In the genomic region with DNA sequence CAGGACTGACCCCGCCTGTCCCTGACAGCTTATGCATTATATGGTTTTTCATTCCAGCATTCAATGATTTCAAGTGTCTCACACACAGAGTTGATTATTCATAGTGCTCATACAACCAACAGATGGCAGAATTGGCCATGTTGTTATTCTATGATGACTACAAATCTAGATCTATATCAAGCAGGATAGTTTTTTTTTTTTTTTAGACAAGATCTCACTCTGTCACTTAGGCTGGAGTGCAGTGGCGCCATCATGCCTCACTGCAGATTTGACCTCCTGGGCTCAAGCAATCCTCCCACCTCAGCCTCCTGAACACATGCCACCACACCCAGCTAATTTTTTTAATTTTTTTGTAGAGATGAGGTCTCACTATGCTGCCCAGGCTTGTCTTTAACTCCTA, we compare ENCODE assay signal across 9 cellular contexts. TPM values are rescaled to one million over a fixed set of nuclear protein-coding genes. Genes with fewer than 3 reads are reported as not detected.
DNase-seq lines count a peak whose midpoint lies in the region; ATAC-seq and TF ChIP-seq lines count a peak whose summit lies in the region.
"Had no signal": no experiment of that assay in that cellular context is flagged by ENCODE, and none has a peak within 500 bp of the region (broad histone marks: within the 10 kb centered on the region; RNA-seq: fewer than 3 reads in every experiment).

No MANE protein-coding gene starts in this region.

- no peaks in the 10 kb centered on the region for H3K36me3 ChIP-seq in RWPE2 (ENCODE audit: low read depth)

- TF ChIP-seq CTCF in RWPE2 (IDR thresholded peaks at IDR 0.05; ENCODE audit: poor library complexity, severe bottlenecking), result peak; percentile 59
- peak; percentile 45 for TF ChIP-seq CTCF in fibroblast of mammary gland (conservative IDR thresholded peaks at IDR 0.05; ENCODE audit: control insufficient read depth, insufficient read depth, low read depth, low read length)

- H3K27me3 ChIP-seq in RWPE2 (ENCODE audit: insufficient read depth, poor library complexity, severe bottlenecking), result no peaks in the 10 kb centered on the region

- H3K27ac Mint-ChIP-seq in stimulated activated naive CD8-positive, alpha-beta T cell treated with anti-CD3 and anti-CD28 coated beads, Interleukin-15, Interleukin-2, amounts not matched to agents 100 ng/mL and 50 ng/mL, for 24 hours, result peak overlapping the region; percentile 99
- H3K27ac Mint-ChIP-seq: activated B cell treated with CpG ODN at 0.5 μM for 24 hours had no signal

- H3K27me3 Mint-ChIP-seq in stimulated activated naive CD8-positive, alpha-beta T cell treated with anti-CD3 and anti-CD28 coated beads, Interleukin-15, Interleukin-2, amounts not matched to agents 100 ng/mL and 50 ng/mL, for 24 hours, result no peaks in the 10 kb centered on the region

- no peaks in the 10 kb centered on the region for H3K4me1 ChIP-seq in RWPE2 (ENCODE audit: insufficient read depth, poor library complexity, severe bottlenecking)

- H3K4me1 Mint-ChIP-seq in stimulated activated naive CD8-positive, alpha-beta T cell treated with anti-CD3 and anti-CD28 coated beads, Interleukin-15, Interleukin-2, amounts not matched to agents 100 ng/mL and 50 ng/mL, for 24 hours (ENCODE audit: low read depth), result peaks cover 58% of the 10 kb centered on the region

- peak; percentile 38 for DNase-seq in NCI-H510A treated with DMSO at 0.1 percent for 48 hours (lab: John Stamatoyannopoulos, UW)
- no peak for DNase-seq in NCI-H510A (lab: John Stamatoyannopoulos, UW)
- peak; percentile 66 for DNase-seq in HT1080 (ENCODE audit: low read depth)
- no peak for DNase-seq in RWPE2 (ENCODE audit: low spot score)
- peak; percentile 61 for DNase-seq in fibroblast of mammary gland (ENCODE audit: low read depth)
- DNase-seq in NK-92 treated with Interleukin-12 subunit alpha and Interleukin-12 subunit beta, amount 100 ng/mL, for 24 hours (lab: John Stamatoyannopoulos, UW), result no peak
- DNase-seq: activated B cell treated with CpG ODN at 0.5 μM for 24 hours had no signal

- no peaks in the 10 kb centered on the region for H3K9me3 ChIP-seq in RWPE2 (ENCODE audit: severe bottlenecking)

- H3K27ac ChIP-seq in RWPE2 (ENCODE audit: poor library complexity, severe bottlenecking), result no peak overlapping the region

- ATAC-seq in RWPE2 (ENCODE audit: low read depth), result peak; percentile 76
- ATAC-seq in HG03378 (IDR thresholded peaks at IDR 0.05; ENCODE audit: unreplicated experiment), result no peak

- no peaks in the 10 kb centered on the region for H3K36me3 Mint-ChIP-seq in stimulated activated naive CD8-positive, alpha-beta T cell treated with anti-CD3 and anti-CD28 coated beads, Interleukin-15, Interleukin-2, amounts not matched to agents 100 ng/mL and 50 ng/mL, for 24 hours (ENCODE audit: low read depth)

- H3K4me3 ChIP-seq in RWPE2 (ENCODE audit: severe bottlenecking) (no peak overlapping the region), fibroblast of mammary gland (ENCODE audit: control insufficient read depth, low read depth, low read length) (no peak overlapping the region)

- H3K4me3 Mint-ChIP-seq in stimulated activated naive CD8-positive, alpha-beta T cell treated with anti-CD3 and anti-CD28 coated beads, Interleukin-15, Interleukin-2, amounts not matched to agents 100 ng/mL and 50 ng/mL, for 24 hours, result peak overlapping the region; percentile 67
- H3K4me3 Mint-ChIP-seq: activated B cell treated with CpG ODN at 0.5 μM for 24 hours had no signal

- H3K9me3 Mint-ChIP-seq in stimulated activated naive CD8-positive, alpha-beta T cell treated with anti-CD3 and anti-CD28 coated beads, Interleukin-15, Interleukin-2, amounts not matched to agents 100 ng/mL and 50 ng/mL, for 24 hours, result no peaks in the 10 kb centered on the region
- H3K9me3 Mint-ChIP-seq: activated B cell treated with CpG ODN at 0.5 μM for 24 hours had no signal

RNA-seq across cellular contexts. Expression of a gene that starts 40.1 kb away (rescaled TPM):
- total RNA-seq in HT1080 (2014; rRNA removed; shearing (Covaris generic)), result 15.2 and 22.2 TPM in 2 replicates
- polyA plus RNA-seq in HT1080 (2015; cell fraction: cytosol; rRNA removed), result 18.9 and 21.7 TPM in 2 replicates
- polyA plus RNA-seq in HT1080 (2015; cell fraction: nucleus; rRNA removed), result 15.5 and 18.3 TPM in 2 replicates

Comparison
In these comparisons a context has a peak if more than half of its experiments do, and no peak if none do; other contexts are left out.
1. DNase-seq: peak in NCI-H510A treated with DMSO at 0.1 percent for 48 hours (single experiment), HT1080 (single experiment) and fibroblast of mammary gland (single experiment); none in NCI-H510A (single experiment), RWPE2 (single experiment) and NK-92 treated with Interleukin-12 subunit alpha and Interleukin-12 subunit beta, amount 100 ng/mL, for 24 hours (single experiment).